In genomic region chr3:190041333-190042041, GRCh38 we compare ENCODE assay signal across 10 cellular contexts.
DNase-seq lines count a peak whose midpoint lies in the region; ATAC-seq and TF ChIP-seq lines count a peak whose summit lies in the region.
"Had no signal": no experiment of that assay in that cellular context is flagged by ENCODE, and none has a peak within 500 bp of the region (broad histone marks: within the 10 kb centered on the region; RNA-seq: fewer than 3 reads in every experiment).

No MANE protein-coding gene starts in this region.

- H3K9me3 ChIP-seq in HUES6 (ENCODE audit: control insufficient read depth, insufficient read depth, low read depth, low read length): no peaks in the 10 kb centered on the region

- H3K27me3 ChIP-seq in HUES6 (ENCODE audit: control insufficient read depth, insufficient read depth, low read length): no peaks in the 10 kb centered on the region
- H3K27me3 ChIP-seq in foreskin keratinocyte: no peaks in the 10 kb centered on the region

- no peaks in the 10 kb centered on the region for H3K36me3 ChIP-seq in HUES6 (ENCODE audit: control insufficient read depth, insufficient read depth, low read length)

- TF ChIP-seq CTCF in foreskin keratinocyte (conservative IDR thresholded peaks at IDR 0.05): no peak

- peak overlapping the region; percentile 30 for H3K9ac ChIP-seq in HUES6 (ENCODE audit: low read length)

- H3K4me3 ChIP-seq in HUES6 (ENCODE audit: low read depth, low read length): peak overlapping the region; percentile 10; the same call in 1 of the 2 replicates

- DNase-seq in NCI-H82 (lab: John Stamatoyannopoulos, UW) (peak; percentile 14), NCI-H82 treated with DMSO at 0.1 percent for 48 hours (lab: John Stamatoyannopoulos, UW; ENCODE audit: unreplicated experiment) (no peak), foreskin keratinocyte (no peak), SKM-1 treated with dmso at 0.1 percent for 144 hours (lab: John Stamatoyannopoulos, UW; ENCODE audit: unreplicated experiment) (no peak), left ventricle myocardium superior (no peak), NCI-H1436 (lab: John Stamatoyannopoulos, UW) (no peak), SHP77 (lab: John Stamatoyannopoulos, UW) (no peak)
- DNase-seq: naive thymus-derived CD4-positive, alpha-beta T cell; T-helper 1 cell had no signal

- intact Hi-C loops in left ventricle myocardium superior (cut with micrococcal nuclease): no loop called here

- peaks cover 78% of the 10 kb centered on the region for H3K4me1 ChIP-seq in HUES6 (ENCODE audit: control insufficient read depth, insufficient read depth, low read length)
- H3K4me1 ChIP-seq in foreskin keratinocyte: peaks cover 36% of the 10 kb centered on the region

- ATAC-seq in foreskin keratinocyte: no peak
- ATAC-seq in left ventricle myocardium superior: no peak
- ATAC-seq: naive thymus-derived CD4-positive, alpha-beta T cell had no signal

- H3K27ac ChIP-seq in HUES6 (ENCODE audit: low read depth, low read length) (peak overlapping the region; percentile 77), foreskin keratinocyte (peak overlapping the region; percentile 26)
